In genomic region chr14:92549853-92550244, GRCh38 we compare ENCODE assay signal across 9 cellular contexts. TPM values are rescaled to one million over a fixed set of nuclear protein-coding genes. Genes with fewer than 3 reads are reported as not detected.
DNase-seq lines count a peak whose midpoint lies in the region; ATAC-seq and TF ChIP-seq lines count a peak whose summit lies in the region.
"Had no signal": no experiment of that assay in that cellular context is flagged by ENCODE, and none has a peak within 500 bp of the region (broad histone marks: within the 10 kb centered on the region; RNA-seq: fewer than 3 reads in every experiment).

No MANE protein-coding gene starts in this region.

- peaks cover 60% of the 10 kb centered on the region for H3K4me1 Mint-ChIP-seq in CD8-positive, alpha-beta T cell (ENCODE audit: low read depth)
- peaks cover 19% of the 10 kb centered on the region for H3K4me1 Mint-ChIP-seq in Calu3 (ENCODE audit: low read depth, unreplicated experiment)
- 0 out of 2 replicates have a peak, but pooled peaks cover 6% of the 10 kb centered on the region for H3K4me1 Mint-ChIP-seq in WTC11

- no peak for TF ChIP-seq CTCF in CD8-positive, alpha-beta T cell (IDR thresholded peaks at IDR 0.05)
- TF ChIP-seq CTCF in parathyroid adenoma (IDR thresholded peaks at IDR 0.05), result no peak
- TF ChIP-seq CTCF in Calu3 (IDR thresholded peaks at IDR 0.05; ENCODE audit: unreplicated experiment), result no peak
- TF ChIP-seq CTCF in WTC11 (IDR thresholded peaks at IDR 0.05), result no peak
- no peak for TF ChIP-seq CTCF in GM10248 (IDR thresholded peaks at IDR 0.05; ENCODE audit: control extremely low read depth, extremely low read depth, low read depth, missing control alignments)

- CTCF ChIA-PET in CD8-positive, alpha-beta T cell (lab: Charles Lee), result interaction anchor here (0.9 to 1.8 kb wide), 6 partner anchors 10 to 64 kb away, joined by 3 to 6 read pairs (median 4); no protein-coding TSS in a partner anchor
- CTCF ChIA-PET in Calu3 (lab: Charles Lee), result no interaction called here
- CTCF ChIA-PET in WTC11 (lab: Charles Lee), result interaction anchor here (1.2 to 2.0 kb wide), 3 partner anchors 39 to 89 kb away, joined by 3 to 5 read pairs (median 4); no protein-coding TSS in a partner anchor
- CTCF ChIA-PET in GM10248 (lab: Yijun Ruan, JAX), result interaction anchor here (1.3 to 2.0 kb wide), 5 partner anchors 19 to 88 kb away, joined by 3 to 12 read pairs (median 5); no protein-coding TSS in a partner anchor

- ATAC-seq in CD8-positive, alpha-beta T cell, result no peak
- ATAC-seq in WTC11, result no peak

- H3K36me3 Mint-ChIP-seq in CD8-positive, alpha-beta T cell, result no peaks in the 10 kb centered on the region
- H3K36me3 Mint-ChIP-seq in Calu3 (ENCODE audit: insufficient read depth, unreplicated experiment), result peaks cover 17% of the 10 kb centered on the region
- no peaks in the 10 kb centered on the region for H3K36me3 Mint-ChIP-seq in WTC11

- no peak overlapping the region for H3K4me2 ChIP-seq in parathyroid adenoma (ENCODE audit: low read length)

- H3K27ac Mint-ChIP-seq in CD8-positive, alpha-beta T cell, result peak overlapping the region; percentile 42
- H3K27ac Mint-ChIP-seq in Calu3 (ENCODE audit: unreplicated experiment), result no peak overlapping the region
- H3K27ac Mint-ChIP-seq in WTC11, result no peak overlapping the region

- H3K9me3 ChIP-seq in CD8-positive, alpha-beta T cell (ENCODE audit: low read length), result no peaks in the 10 kb centered on the region
- H3K9me3 ChIP-seq in parathyroid adenoma (ENCODE audit: control insufficient read depth, low read length), result no peaks in the 10 kb centered on the region
- H3K9me3 ChIP-seq: prostate gland had no signal

- DNase-seq in CD8-positive, alpha-beta T cell, result no peak
- DNase-seq in MV-4-11 (lab: John Stamatoyannopoulos, UW), result peak; percentile 78
- DNase-seq in fibroblast of peridontal ligament (ENCODE audit: extremely low read depth), result peak; percentile 15
- DNase-seq in Calu3, result no peak
- no peak for DNase-seq in WTC11 (ENCODE audit: low spot score)
- DNase-seq in GM10248 (ENCODE audit: extremely low spot score), result no peak
- DNase-seq in D341Med (ENCODE audit: low spot score), result no peak

- no TSS peak for BruUV-seq in Calu3 (replicated peaks; lab: Mats Ljungman, UMichigan)

- no peaks in the 10 kb centered on the region for H3K9me3 Mint-ChIP-seq in CD8-positive, alpha-beta T cell
- no peaks in the 10 kb centered on the region for H3K9me3 Mint-ChIP-seq in Calu3 (ENCODE audit: low read depth, unreplicated experiment)
- no peaks in the 10 kb centered on the region for H3K9me3 Mint-ChIP-seq in WTC11

- H3K9ac ChIP-seq in parathyroid adenoma, result no peak overlapping the region

- no peak overlapping the region for H3K27ac ChIP-seq in CD8-positive, alpha-beta T cell (ENCODE audit: low read depth, low read length)
- H3K27ac ChIP-seq in parathyroid adenoma, result peak overlapping the region; percentile 61
- H3K27ac ChIP-seq: prostate gland had no signal

- H3K4me1 ChIP-seq in CD8-positive, alpha-beta T cell (ENCODE audit: insufficient read depth, low read length), result peaks cover 45% of the 10 kb centered on the region
- H3K4me1 ChIP-seq in parathyroid adenoma, result peaks cover 7% of the 10 kb centered on the region
- H3K4me1 ChIP-seq: prostate gland had no signal

- POLR2A ChIA-PET in CD8-positive, alpha-beta T cell (lab: Charles Lee), result interaction anchor here (0.8 to 1.5 kb wide), 4 partner anchors 10 to 37 kb away, joined by 3 to 4 read pairs (median 4); partner anchors contain the start of gene RIN3
- POLR2A ChIA-PET in WTC11 (lab: Charles Lee) (interaction anchor here (0.6 to 1.1 kb wide), 2 partner anchors 19 to 684 kb away, joined by 3 to 5 read pairs; no protein-coding TSS in a partner anchor), GM10248 (lab: Yijun Ruan, JAX) (no interaction called here)

- H3K36me3 ChIP-seq in CD8-positive, alpha-beta T cell (ENCODE audit: insufficient read depth, low read length), result no peaks in the 10 kb centered on the region
- H3K36me3 ChIP-seq in parathyroid adenoma (ENCODE audit: control insufficient read depth, insufficient read depth, low read length), result no peaks in the 10 kb centered on the region
- H3K36me3 ChIP-seq: prostate gland had no signal

- no peaks in the 10 kb centered on the region for H3K27me3 Mint-ChIP-seq in CD8-positive, alpha-beta T cell (ENCODE audit: low read depth)
- H3K27me3 Mint-ChIP-seq in Calu3 (ENCODE audit: unreplicated experiment), result no peaks in the 10 kb centered on the region
- no peaks in the 10 kb centered on the region for H3K27me3 Mint-ChIP-seq in WTC11 (ENCODE audit: low read depth)

- H3K79me2 ChIP-seq in parathyroid adenoma, result peaks cover 14% of the 10 kb centered on the region

- no peak overlapping the region for H3K4me3 ChIP-seq in CD8-positive, alpha-beta T cell (ENCODE audit: low read depth, low read length)
- H3K4me3 ChIP-seq in parathyroid adenoma (ENCODE audit: low read depth, low read length), result no peak overlapping the region
- H3K4me3 ChIP-seq: prostate gland had no signal

- H3K27me3 ChIP-seq in CD8-positive, alpha-beta T cell (ENCODE audit: insufficient read depth, low read length), result no peaks in the 10 kb centered on the region
- no peaks in the 10 kb centered on the region for H3K27me3 ChIP-seq in parathyroid adenoma (ENCODE audit: control insufficient read depth, insufficient read depth, low read length)

- H3K4me3 Mint-ChIP-seq in CD8-positive, alpha-beta T cell, result no peak overlapping the region
- H3K4me3 Mint-ChIP-seq in Calu3 (ENCODE audit: low read depth, unreplicated experiment) (no peak overlapping the region), WTC11 (no peak overlapping the region)

- H2AFZ ChIP-seq in parathyroid adenoma, result no peak overlapping the region

- intact Hi-C loops in CD8-positive, alpha-beta T cell (cut with DNase I, micrococcal nuclease), result loop anchor here (2.0 to 5.0 kb wide), 4 partner anchors 15 to 52 kb away; no protein-coding TSS in a partner anchor
- intact Hi-C loops in Calu3 (cut with micrococcal nuclease; ENCODE audit: unreplicated experiment), result no loop called here

TF ChIP-seq in WTC11, 78 proteins besides CTCF, POLR2A, EP300 and RAD21 (continues in another document):
- no peak for TF ChIP-seq KAT7 (CRISPR knock-in tag; IDR thresholded peaks at IDR 0.05; ENCODE audit: borderline replicate concordance)
- TF ChIP-seq, protein P1, sequence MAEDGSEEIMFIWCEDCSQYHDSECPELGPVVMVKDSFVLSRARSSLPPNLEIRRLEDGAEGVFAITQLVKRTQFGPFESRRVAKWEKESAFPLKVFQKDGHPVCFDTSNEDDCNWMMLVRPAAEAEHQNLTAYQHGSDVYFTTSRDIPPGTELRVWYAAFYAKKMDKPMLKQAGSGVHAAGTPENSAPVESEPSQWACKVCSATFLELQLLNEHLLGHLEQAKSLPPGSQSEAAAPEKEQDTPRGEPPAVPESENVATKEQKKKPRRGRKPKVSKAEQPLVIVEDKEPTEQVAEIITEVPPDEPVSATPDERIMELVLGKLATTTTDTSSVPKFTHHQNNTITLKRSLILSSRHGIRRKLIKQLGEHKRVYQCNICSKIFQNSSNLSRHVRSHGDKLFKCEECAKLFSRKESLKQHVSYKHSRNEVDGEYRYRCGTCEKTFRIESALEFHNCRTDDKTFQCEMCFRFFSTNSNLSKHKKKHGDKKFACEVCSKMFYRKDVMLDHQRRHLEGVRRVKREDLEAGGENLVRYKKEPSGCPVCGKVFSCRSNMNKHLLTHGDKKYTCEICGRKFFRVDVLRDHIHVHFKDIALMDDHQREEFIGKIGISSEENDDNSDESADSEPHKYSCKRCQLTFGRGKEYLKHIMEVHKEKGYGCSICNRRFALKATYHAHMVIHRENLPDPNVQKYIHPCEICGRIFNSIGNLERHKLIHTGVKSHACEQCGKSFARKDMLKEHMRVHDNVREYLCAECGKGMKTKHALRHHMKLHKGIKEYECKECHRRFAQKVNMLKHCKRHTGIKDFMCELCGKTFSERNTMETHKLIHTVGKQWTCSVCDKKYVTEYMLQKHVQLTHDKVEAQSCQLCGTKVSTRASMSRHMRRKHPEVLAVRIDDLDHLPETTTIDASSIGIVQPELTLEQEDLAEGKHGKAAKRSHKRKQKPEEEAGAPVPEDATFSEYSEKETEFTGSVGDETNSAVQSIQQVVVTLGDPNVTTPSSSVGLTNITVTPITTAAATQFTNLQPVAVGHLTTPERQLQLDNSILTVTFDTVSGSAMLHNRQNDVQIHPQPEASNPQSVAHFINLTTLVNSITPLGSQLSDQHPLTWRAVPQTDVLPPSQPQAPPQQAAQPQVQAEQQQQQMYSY (CRISPR knock-in tag; IDR thresholded peaks at IDR 0.05), result no peak
- TF ChIP-seq MXD4 (CRISPR knock-in tag; IDR thresholded peaks at IDR 0.05; ENCODE audit: borderline replicate concordance), result no peak
- no peak for TF ChIP-seq SMAD4 (CRISPR knock-in tag; IDR thresholded peaks at IDR 0.05)
- no peak for TF ChIP-seq SOX15 (CRISPR knock-in tag; IDR thresholded peaks at IDR 0.05)
- no peak for TF ChIP-seq MYBL2 (CRISPR knock-in tag; IDR thresholded peaks at IDR 0.05)

RNA-seq across cellular contexts. Expression of gene RIN3, which starts 36.3 kb away (rescaled TPM):
- total RNA-seq in CD8-positive, alpha-beta T cell, result 10 to 100 TPM; 82.4 to 82.7 TPM
- total RNA-seq in Calu3 (2022) (13.2 and 13.8 TPM in 2 replicates), WTC11 (2021) (2.7 to 3.3 TPM (median 3.0 TPM) in 3 replicates)

Comparison
In these comparisons a context has a peak if more than half of its experiments do, and no peak if none do; other contexts are left out.
1. DNase-seq: peak in MV-4-11 (single experiment) and fibroblast of peridontal ligament (single experiment); none in CD8-positive, alpha-beta T cell (0 of 7), Calu3 (single experiment), WTC11 (single experiment), GM10248 (single experiment) and D341Med (single experiment).